ENCODE assay signal across 8 cellular contexts in the genomic region with DNA sequence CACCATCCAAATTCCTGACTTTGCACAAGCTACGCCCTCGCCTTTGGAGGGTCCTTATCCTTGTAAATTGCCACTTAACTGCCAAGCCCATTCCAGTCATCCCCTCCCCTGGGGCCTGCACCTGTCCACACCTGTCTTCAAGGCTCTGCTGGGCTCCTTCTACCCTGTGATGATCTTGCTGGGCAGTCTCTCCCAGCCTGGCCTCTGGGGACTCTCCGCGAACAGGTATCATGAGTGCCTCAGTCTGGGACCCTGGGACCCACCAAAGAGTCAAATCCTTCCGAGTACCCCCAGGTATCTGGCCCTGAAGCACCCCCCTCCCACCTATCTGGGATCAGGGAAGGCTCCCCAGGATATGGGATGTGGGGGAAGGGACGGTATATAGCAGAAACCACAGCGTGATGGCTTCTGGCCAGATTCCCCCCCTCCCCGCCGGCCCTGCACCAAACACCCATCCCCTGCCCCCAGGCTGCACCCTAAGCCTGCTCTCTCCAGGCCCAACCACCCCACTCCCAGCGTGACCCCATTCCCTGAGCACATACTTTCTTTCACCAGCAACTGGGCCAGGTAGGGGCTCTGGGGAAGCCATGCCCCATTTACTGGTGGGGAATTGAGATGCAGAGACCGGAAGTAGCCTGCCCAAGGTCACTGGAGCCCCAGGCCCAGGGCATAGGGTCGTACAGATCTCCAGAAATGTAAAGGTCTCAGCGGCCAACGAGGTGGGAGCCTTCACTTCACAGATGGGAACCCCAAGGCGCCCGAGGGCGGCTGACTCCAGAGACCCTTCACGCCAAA. TPM values are rescaled to one million over a fixed set of nuclear protein-coding genes. Genes with fewer than 3 reads are reported as not detected.
DNase-seq lines count a peak whose midpoint lies in the region; ATAC-seq and TF ChIP-seq lines count a peak whose summit lies in the region.

No MANE protein-coding gene starts in this region.

- H3K27me3 ChIP-seq in Panc1 (ENCODE audit: control insufficient read depth, insufficient read depth, low read length) (no peaks in the 10 kb centered on the region), esophagus muscularis mucosa (no peaks in the 10 kb centered on the region), prostate gland (replicated peaks; ENCODE audit: insufficient read depth) (no peaks in the 10 kb centered on the region)

- intact Hi-C loops in Panc1 (cut with micrococcal nuclease; ENCODE audit: unreplicated experiment) = no loop called here
- intact Hi-C loops in esophagus muscularis mucosa (cut with DNase I) = no loop called here
- intact Hi-C loops in prostate gland (cut with DNase I) = no loop called here

- H3K27ac ChIP-seq in Panc1 (ENCODE audit: low read length) (peak overlapping the region; percentile 87), esophagus muscularis mucosa (replicated peaks in 1 of 4) (peak overlapping the region; percentile 39 to 64 (median 59)), prostate gland (peak overlapping the region; percentile 56)

- in situ Hi-C loops in Panc1 (cut with HindIII; ENCODE audit: low pct_unique_long_range_greater_than_20kb, low sequenced_read_pairs) = no loop called here

- TF ChIP-seq EP300 in esophagus muscularis mucosa (IDR thresholded peaks at IDR 0.05) = no peak

- DNase-seq in NCI-H1105 treated with DMSO at 0.1 percent for 48 hours (lab: John Stamatoyannopoulos, UW) = peak; percentile 57
- no peak for DNase-seq in NCI-H1105 (lab: John Stamatoyannopoulos, UW)
- DNase-seq in Panc1 (ENCODE audit: low read depth, low spot score) = no peak
- no peak for DNase-seq in esophagus muscularis mucosa (ENCODE audit: extremely low spot score)
- DNase-seq in prostate gland (ENCODE audit: low spot score) = no peak
- DNase-seq in cerebellar cortex (ENCODE audit: low spot score) = no peak
- DNase-seq in NCI-H446 treated with DMSO at 0.1 percent for 48 hours (lab: John Stamatoyannopoulos, UW) = no peak
- no peak for DNase-seq in central memory CD4-positive, alpha-beta T cell

- no peak for TF ChIP-seq CTCF in Panc1 (IDR thresholded peaks at IDR 0.05)
- no peak for TF ChIP-seq CTCF in esophagus muscularis mucosa (IDR thresholded peaks at IDR 0.05)
- TF ChIP-seq CTCF in prostate gland (IDR thresholded peaks at IDR 0.05) = no peak

- TF ChIP-seq POLR2A in esophagus muscularis mucosa (IDR thresholded peaks at IDR 0.05; ENCODE audit: low read depth) = no peak
- TF ChIP-seq POLR2A in prostate gland (IDR thresholded peaks at IDR 0.05) = no peak

- H3K9me3 ChIP-seq in Panc1 (ENCODE audit: control insufficient read depth, insufficient read depth, low read depth, low read length) = no peaks in the 10 kb centered on the region
- H3K9me3 ChIP-seq in esophagus muscularis mucosa = no peaks in the 10 kb centered on the region
- H3K9me3 ChIP-seq in prostate gland = no peaks in the 10 kb centered on the region

- peaks cover 6% of the 10 kb centered on the region; the same call in 1 of the 2 replicates for H3K36me3 ChIP-seq in Panc1 (ENCODE audit: control insufficient read depth, insufficient read depth, low read length)
- H3K36me3 ChIP-seq in esophagus muscularis mucosa = peaks cover 0 to 12% (median 8%) of the 10 kb centered on the region in 4 donors
- H3K36me3 ChIP-seq in prostate gland = no peaks in the 10 kb centered on the region

- H3K4me1 ChIP-seq in Panc1 (ENCODE audit: control insufficient read depth, insufficient read depth, low read length) (peaks cover 17% of the 10 kb centered on the region), esophagus muscularis mucosa (peaks cover 17 to 46% (median 39%) of the 10 kb centered on the region in 4 donors), prostate gland (replicated peaks) (peaks cover 3% of the 10 kb centered on the region)

- TSS peak; percentile 73 for BruUV-seq in Panc1 (replicated peaks; lab: Mats Ljungman, UMichigan)

- 32% methylated on average over 16 of the region's 18 CpGs for WGBS in esophagus muscularis mucosa
- 29% methylated on average over 18 of the region's 18 CpGs for WGBS in prostate gland

- H3K4me3 ChIP-seq in Panc1 (ENCODE audit: low read depth in 2 of 2, low read length in 2 of 2) (peak overlapping the region; percentile 84 to 89), esophagus muscularis mucosa (peak overlapping the region; percentile 67 to 79 (median 77)), prostate gland (peak overlapping the region; percentile 44 to 48)

- POLR2A ChIA-PET in Panc1 (lab: Charles Lee) = no interaction called here

- ATAC-seq in Panc1 = no peak

- CTCF ChIA-PET in Panc1 (lab: Charles Lee) = interaction anchor here (0.6 kb wide), 1 partner anchor 26 kb away, joined by 4 read pairs; no protein-coding TSS in a partner anchor

RNA-seq across cellular contexts. Expression of gene ARAP1, which starts 0.7 kb away (rescaled TPM):
- 73.6 TPM for total RNA-seq in Panc1 (2021; ENCODE audit: unreplicated experiment)
- 108 TPM for polyA plus RNA-seq in Panc1 (2012; ENCODE audit: insufficient read length)
- 100 to 1,000 TPM in 3 of 4 donors, 10 to 100 TPM in 1; 83.7 to 115 (median 110) TPM for total RNA-seq in esophagus muscularis mucosa
- 100 to 1,000 TPM in 1 of 2 donors, 10 to 100 TPM in 1; 95.2 to 109 TPM for total RNA-seq in prostate gland

RNA-seq across cellular contexts. Expression of gene STARD10, which starts 42.4 kb away (rescaled TPM):
- 32.1 TPM for total RNA-seq in Panc1 (2021; ENCODE audit: unreplicated experiment)
- polyA plus RNA-seq in Panc1 (2012; ENCODE audit: insufficient read length) = 64.9 TPM
- total RNA-seq in esophagus muscularis mucosa = 10 to 100 TPM; 26.6 to 75.4 (median 58.1) TPM
- total RNA-seq in prostate gland = 100 to 1,000 TPM; 132 to 208 TPM
